14 cellular contexts compared by ENCODE assay signal in the genomic region with DNA sequence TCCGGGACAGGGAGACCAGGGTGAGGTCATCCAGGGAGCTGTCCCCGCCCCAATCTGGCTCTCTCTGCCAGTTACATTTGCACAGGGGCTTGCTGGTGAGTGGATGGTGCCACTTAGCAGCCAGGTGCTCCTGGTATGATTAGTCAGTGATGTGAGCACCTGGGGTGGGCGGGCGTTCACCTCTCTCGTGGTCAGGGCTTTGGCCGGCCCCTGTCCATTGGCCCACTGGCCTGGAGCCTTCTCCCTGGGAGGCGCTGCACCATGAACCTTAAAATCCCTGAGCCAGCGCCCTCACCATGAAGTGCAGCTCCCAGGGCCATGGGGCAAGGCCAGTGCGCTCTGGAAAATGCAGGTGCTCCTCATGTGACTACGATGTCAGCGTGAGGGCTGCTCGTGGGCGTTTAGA. TPM values are rescaled to one million over a fixed set of nuclear protein-coding genes. Genes with fewer than 3 reads are reported as not detected.
A peak's percentile ranks its signal among the peaks of the same experiment; 100 is the strongest.
DNase-seq lines count a peak whose midpoint lies in the region; ATAC-seq, FAIRE-seq and TF ChIP-seq lines count a peak whose summit lies in the region.
"Had no signal": no experiment of that assay in that cellular context is flagged by ENCODE, and none has a peak within 500 bp of the region (broad histone marks: within the 10 kb centered on the region; RNA-seq: fewer than 3 reads in every experiment).

No MANE protein-coding gene starts in this region.

- in situ Hi-C loops in HepG2 (cut with HindIII; ENCODE audit: extremely low pct_ligation_motif_present, low pct_unique_long_range_greater_than_20kb), result no loop called here
- in situ Hi-C loops in G401 (cut with HindIII; ENCODE audit: low sequenced_read_pairs), result no loop called here

- no peaks in the 10 kb centered on the region for H3K9me3 ChIP-seq in HepG2 (ENCODE audit: low read length)

- TF ChIP-seq POLR2A in HepG2 (IDR thresholded peaks at IDR 0.05; ENCODE audit: insufficient read depth in 1 of 2, low read depth in 2 of 2, low read length in 2 of 2), result no peak

- intact Hi-C loops in HepG2 (cut with micrococcal nuclease; ENCODE audit: unreplicated experiment), result loop anchor here (2.0 kb wide), 1 partner anchor 20 kb away; no protein-coding TSS in a partner anchor

- BruUV-seq in HepG2 (replicated peaks; lab: Mats Ljungman, UMichigan), result no TSS peak

- H3K4me3 ChIP-seq in HepG2 (replicated peaks in 1 of 3; ENCODE audit: insufficient read depth in 1 of 3, low read depth in 2 of 3, low read length in 3 of 3), result no peak overlapping the region
- H3K4me3 ChIP-seq: K562 had no signal

- CTCF ChIA-PET in HepG2 (lab: Yijun Ruan, JAX; ENCODE audit: low intra/inter-chr PET ratio, low total read pairs), result interaction anchor here (4.0 kb wide), 1 partner anchor 87 kb away, joined by 34 read pairs; no protein-coding TSS in a partner anchor

- TF ChIP-seq CTCF in HepG2 (CRISPR knock-in tag; IDR thresholded peaks at IDR 0.05), result no peak

- no peak for FAIRE-seq in HepG2 (lab: Jason Lieb, UNC)
- FAIRE-seq in urothelium cell line (lab: Jason Lieb, UNC), result peak; percentile 9
- no peak for FAIRE-seq in GM19239 (lab: Jason Lieb, UNC)
- FAIRE-seq: keratinocyte had no signal

- TF ChIP-seq EP300 in HepG2 (IDR thresholded peaks at IDR 0.05; ENCODE audit: low read depth in 2 of 2, low read length in 2 of 2) (no peak), HepG2 (CRISPR knock-in tag; IDR thresholded peaks at IDR 0.05; ENCODE audit: borderline replicate concordance) (no peak)

- ATAC-seq in HepG2, result no peak
- ATAC-seq: stimulated activated effector memory CD8-positive, alpha-beta T cell treated with anti-CD3 and anti-CD28 coated beads, Interleukin-12 subunit alpha, Interleukin-12 subunit beta, amount 100 ng/mL, for 72 hours had no signal

- H4K20me1 ChIP-seq in HepG2 (ENCODE audit: insufficient read depth, low read length), result 0 out of 2 replicates have a peak, but pooled peaks cover 3% of the 10 kb centered on the region

- H3K4me1 ChIP-seq in HepG2 (ENCODE audit: insufficient read depth, low read length), result peaks cover 37% of the 10 kb centered on the region

- H3K36me3 ChIP-seq in HepG2 (replicated peaks in 1 of 2; ENCODE audit: control insufficient read depth in 1 of 2, insufficient read depth in 2 of 2, low read length in 2 of 2), result no peaks in the 10 kb centered on the region

- 32% methylated on average over 5 of the region's 13 CpGs for WGBS in HepG2 (ENCODE audit: low lambda C conversion rate)

- H3K4me2 ChIP-seq in HepG2 (ENCODE audit: low read depth, low read length), result no peak overlapping the region

- H3K27ac ChIP-seq in HepG2 (ENCODE audit: extremely low read length, insufficient read depth, low read length), result no peak overlapping the region
- H3K27ac ChIP-seq: SK-N-MC had no signal

- no peak overlapping the region for H3K9ac ChIP-seq in HepG2 (ENCODE audit: insufficient read depth, low read depth, low read length)

- no peaks in the 10 kb centered on the region for H3K79me2 ChIP-seq in HepG2 (ENCODE audit: insufficient read depth, low read length)

- TF ChIP-seq RAD21 in HepG2 (CRISPR knock-in tag; IDR thresholded peaks at IDR 0.05), result no peak

- H2AFZ ChIP-seq in HepG2 (ENCODE audit: low read length), result no peak overlapping the region

- peak; percentile 2 for DNase-seq in stimulated activated CD4-positive, alpha-beta T cell treated with anti-CD3 and anti-CD28 coated beads, Interleukin-4, amount 100 ng/mL, for 1 hour
- no peak for DNase-seq in stimulated activated CD4-positive, alpha-beta T cell treated with anti-CD3 and anti-CD28 coated beads, Interleukin-2, amount 100 ng/mL, for 24 hours
- DNase-seq in RPMI8226 (peak; percentile 74), HepG2 (ENCODE audit: low spot score) (no peak), urothelium cell line (ENCODE audit: low spot score) (no peak), G401 (ENCODE audit: low spot score) (no peak), Kasumi-1 (lab: John Stamatoyannopoulos, UW) (no peak), GM19239 (ENCODE audit: insufficient read length, low spot score) (no peak)
- DNase-seq: activated CD4-positive, alpha-beta T cell treated with anti-CD3 and anti-CD28 coated beads for 1 hour; NCI-H524 treated with DMSO at 0.1 percent for 48 hours had no signal

- H3K27me3 ChIP-seq in HepG2 (ENCODE audit: control insufficient read depth in 1 of 2, insufficient read depth in 2 of 2, low read length in 2 of 2), result peaks cover 7 to 34% of the 10 kb centered on the region in 2 experiments; a peak in 4 of 5 replicates

- POLR2A ChIA-PET in HepG2 (lab: Yijun Ruan, JAX), result no interaction called here

TF ChIP-seq in HepG2, 621 proteins besides CTCF, POLR2A, EP300 and RAD21 (continues in another document):
- TF ChIP-seq, protein P1, sequence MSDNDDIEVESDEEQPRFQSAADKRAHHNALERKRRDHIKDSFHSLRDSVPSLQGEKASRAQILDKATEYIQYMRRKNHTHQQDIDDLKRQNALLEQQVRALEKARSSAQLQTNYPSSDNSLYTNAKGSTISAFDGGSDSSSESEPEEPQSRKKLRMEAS (IDR thresholded peaks at IDR 0.05), result 0 out of 2 replicates have a peak, but pooled peaks have one; percentile 10
- TF ChIP-seq ETV5 (CRISPR knock-in tag; IDR thresholded peaks at IDR 0.05; ENCODE audit: borderline replicate concordance), result 0 out of 2 replicates have a peak, but pooled peaks have one; percentile 3

RNA-seq across cellular contexts. Expression of a gene that starts 2.0 kb away (rescaled TPM):
- 0.53 and 0.94 TPM in 2 replicates for total RNA-seq in HepG2 (2016; rRNA removed; fragmentation: Illumina TruSeq; extraction: Trizol)
- total RNA-seq in HepG2 (2016; cell fraction: cytosol; rRNA removed; fragmentation: Illumina TruSeq; extraction: Trizol; ENCODE audit: low read depth), result 0.26 and 0.91 TPM in 2 replicates
- 0.77 and 1.1 TPM in 2 replicates for total RNA-seq in HepG2 (2016; cell fraction: insoluble cytoplasmic fraction; rRNA removed; fragmentation: Illumina TruSeq; extraction: Trizol)
- 0.48 and 0.90 TPM in 2 replicates for total RNA-seq in HepG2 (2016; cell fraction: membrane; rRNA removed; fragmentation: Illumina TruSeq; extraction: Trizol)
- 0.81 and 2.0 TPM in 2 replicates for total RNA-seq in HepG2 (2016; cell fraction: nucleus; rRNA removed; fragmentation: Illumina TruSeq; extraction: Trizol)
- polyA plus RNA-seq in HepG2 (2011; rRNA removed), result 0.81 and 0.82 TPM in 2 replicates
- polyA plus RNA-seq in HepG2 (2011; cell fraction: cytosol; rRNA removed), result 0.13 and 0.70 TPM in 2 replicates
- polyA plus RNA-seq in HepG2 (2011; cell fraction: nucleus; rRNA removed), result 10.6 and 14.1 TPM in 2 replicates
- 0.39 and 0.79 TPM in 2 replicates for polyA plus RNA-seq in HepG2 (2012)
- 0.59 and 0.60 TPM in 2 replicates for polyA plus RNA-seq in HepG2 (2016; cell fraction: cytosol; fragmentation: Illumina TruSeq; extraction: Trizol; ENCODE audit: low read depth)
- 1.1 and 1.2 TPM in 2 replicates for polyA plus RNA-seq in HepG2 (2016; cell fraction: insoluble cytoplasmic fraction; fragmentation: Illumina TruSeq; extraction: Trizol; ENCODE audit: low read depth)
- polyA plus RNA-seq in HepG2 (2016; cell fraction: membrane; fragmentation: Illumina TruSeq; extraction: Trizol; ENCODE audit: low read depth), result 0.76 and 0.84 TPM in 2 replicates
- 5.1 and 6.3 TPM in 2 replicates for polyA plus RNA-seq in HepG2 (2016; cell fraction: nucleus; fragmentation: Illumina TruSeq; extraction: Trizol; ENCODE audit: insufficient read depth, low read depth)
- polyA minus RNA-seq in HepG2 (2011; rRNA and poly(A)+ RNA removed; ENCODE audit: low replicate concordance), result 1.6 TPM in 1 of 2 replicates, not detected in the other
- 0.30 and 0.62 TPM in 2 replicates for polyA minus RNA-seq in HepG2 (2011; cell fraction: cytosol; rRNA and poly(A)+ RNA removed)
- polyA minus RNA-seq in HepG2 (2011; cell fraction: nucleus; rRNA and poly(A)+ RNA removed), result 0.62 and 1.0 TPM in 2 replicates
- total RNA-seq in G401 (2014; rRNA removed; shearing (Covaris generic)), result 2.1 and 6.0 TPM in 2 replicates
- polyA plus RNA-seq: keratinocyte had no signal

Comparison
In these comparisons a context has a peak if more than half of its experiments do, and no peak if none do; other contexts are left out.
1. DNase-seq: peak in stimulated activated CD4-positive, alpha-beta T cell treated with anti-CD3 and anti-CD28 coated beads, Interleukin-4, amount 100 ng/mL, for 1 hour (single experiment) and RPMI8226 (single experiment); none in stimulated activated CD4-positive, alpha-beta T cell treated with anti-CD3 and anti-CD28 coated beads, Interleukin-2, amount 100 ng/mL, for 24 hours (0 of 2), HepG2 (single experiment), urothelium cell line (single experiment), G401 (single experiment), Kasumi-1 (0 of 2) and GM19239 (single experiment).